ENCODE assay signal across 1 cellular context in the genomic region with DNA sequence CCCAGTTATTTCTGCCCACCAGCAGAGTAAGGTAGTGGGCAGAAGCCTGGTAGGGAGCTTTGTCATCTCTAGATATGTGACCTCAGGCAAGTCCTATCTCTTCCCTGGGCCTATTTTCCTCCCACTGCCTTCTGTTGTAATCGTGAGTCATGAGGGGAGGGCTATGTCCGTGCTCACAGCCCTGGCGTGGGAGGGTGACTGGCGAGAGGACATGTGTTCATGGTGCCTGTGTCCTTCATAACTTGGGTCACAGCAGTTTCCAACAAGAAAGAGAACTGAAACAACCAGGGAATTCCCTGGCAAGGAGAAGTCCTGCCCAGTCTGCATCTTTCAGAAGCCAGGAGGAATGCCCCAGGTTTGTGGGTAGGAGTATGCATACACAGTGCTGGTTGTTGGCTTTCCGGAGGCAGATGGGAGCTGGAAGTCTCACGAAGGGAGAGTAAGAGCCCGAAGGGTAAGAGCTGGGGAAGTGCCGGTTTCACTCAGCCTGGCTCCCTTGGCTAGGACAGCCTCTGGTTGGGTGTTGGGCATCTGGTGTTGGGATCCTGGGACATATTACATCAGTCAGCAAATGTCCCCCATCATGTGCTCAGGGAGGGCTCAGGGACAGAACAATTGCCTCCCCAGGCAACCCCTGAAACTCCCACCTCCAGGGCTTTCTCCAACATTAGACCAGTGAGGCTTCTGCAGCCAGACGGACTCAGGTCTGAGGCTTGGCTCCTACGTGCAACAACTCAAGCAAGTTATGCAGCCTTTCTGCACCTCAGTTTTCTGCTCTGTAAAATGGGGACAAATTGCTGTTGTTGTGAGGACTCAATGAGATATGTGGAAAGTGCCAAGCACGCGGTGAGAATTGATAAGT.
TF ChIP-seq lines count a peak whose summit lies in the region.

No MANE protein-coding gene starts in this region.

TF ChIP-seq in K562, 482 proteins besides CTCF, POLR2A, EP300 and RAD21 (continued from another document):
- TF ChIP-seq, protein P1, sequence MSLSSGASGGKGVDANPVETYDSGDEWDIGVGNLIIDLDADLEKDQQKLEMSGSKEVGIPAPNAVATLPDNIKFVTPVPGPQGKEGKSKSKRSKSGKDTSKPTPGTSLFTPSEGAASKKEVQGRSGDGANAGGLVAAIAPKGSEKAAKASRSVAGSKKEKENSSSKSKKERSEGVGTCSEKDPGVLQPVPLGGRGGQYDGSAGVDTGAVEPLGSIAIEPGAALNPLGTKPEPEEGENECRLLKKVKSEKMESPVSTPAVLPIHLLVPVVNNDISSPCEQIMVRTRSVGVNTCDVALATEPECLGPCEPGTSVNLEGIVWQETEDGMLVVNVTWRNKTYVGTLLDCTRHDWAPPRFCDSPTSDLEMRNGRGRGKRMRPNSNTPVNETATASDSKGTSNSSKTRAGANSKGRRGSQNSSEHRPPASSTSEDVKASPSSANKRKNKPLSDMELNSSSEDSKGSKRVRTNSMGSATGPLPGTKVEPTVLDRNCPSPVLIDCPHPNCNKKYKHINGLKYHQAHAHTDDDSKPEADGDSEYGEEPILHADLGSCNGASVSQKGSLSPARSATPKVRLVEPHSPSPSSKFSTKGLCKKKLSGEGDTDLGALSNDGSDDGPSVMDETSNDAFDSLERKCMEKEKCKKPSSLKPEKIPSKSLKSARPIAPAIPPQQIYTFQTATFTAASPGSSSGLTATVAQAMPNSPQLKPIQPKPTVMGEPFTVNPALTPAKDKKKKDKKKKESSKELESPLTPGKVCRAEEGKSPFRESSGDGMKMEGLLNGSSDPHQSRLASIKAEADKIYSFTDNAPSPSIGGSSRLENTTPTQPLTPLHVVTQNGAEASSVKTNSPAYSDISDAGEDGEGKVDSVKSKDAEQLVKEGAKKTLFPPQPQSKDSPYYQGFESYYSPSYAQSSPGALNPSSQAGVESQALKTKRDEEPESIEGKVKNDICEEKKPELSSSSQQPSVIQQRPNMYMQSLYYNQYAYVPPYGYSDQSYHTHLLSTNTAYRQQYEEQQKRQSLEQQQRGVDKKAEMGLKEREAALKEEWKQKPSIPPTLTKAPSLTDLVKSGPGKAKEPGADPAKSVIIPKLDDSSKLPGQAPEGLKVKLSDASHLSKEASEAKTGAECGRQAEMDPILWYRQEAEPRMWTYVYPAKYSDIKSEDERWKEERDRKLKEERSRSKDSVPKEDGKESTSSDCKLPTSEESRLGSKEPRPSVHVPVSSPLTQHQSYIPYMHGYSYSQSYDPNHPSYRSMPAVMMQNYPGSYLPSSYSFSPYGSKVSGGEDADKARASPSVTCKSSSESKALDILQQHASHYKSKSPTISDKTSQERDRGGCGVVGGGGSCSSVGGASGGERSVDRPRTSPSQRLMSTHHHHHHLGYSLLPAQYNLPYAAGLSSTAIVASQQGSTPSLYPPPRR (CRISPR knock-in tag; IDR thresholded peaks at IDR 0.05; ENCODE audit: borderline replicate concordance) = peak; percentile 47; the same call in 1 of the 2 replicates
- no peak for TF ChIP-seq SLC30A9 (CRISPR knock-in tag; IDR thresholded peaks at IDR 0.05)
- peak; percentile 36; the same call in 1 of the 2 replicates for TF ChIP-seq MTA1 (IDR thresholded peaks at IDR 0.05; ENCODE audit: borderline replicate concordance)
- no peak for TF ChIP-seq PRMT5 (CRISPR knock-in tag; IDR thresholded peaks at IDR 0.05)
- TF ChIP-seq PML (IDR thresholded peaks at IDR 0.05; ENCODE audit: low read length) = peak; percentile 42; the same call in 1 of the 2 replicates
- TF ChIP-seq FOS (IDR thresholded peaks at IDR 0.05; ENCODE audit: extremely low read depth, insufficient read length) = peak; percentile 54
- TF ChIP-seq, protein P2, sequence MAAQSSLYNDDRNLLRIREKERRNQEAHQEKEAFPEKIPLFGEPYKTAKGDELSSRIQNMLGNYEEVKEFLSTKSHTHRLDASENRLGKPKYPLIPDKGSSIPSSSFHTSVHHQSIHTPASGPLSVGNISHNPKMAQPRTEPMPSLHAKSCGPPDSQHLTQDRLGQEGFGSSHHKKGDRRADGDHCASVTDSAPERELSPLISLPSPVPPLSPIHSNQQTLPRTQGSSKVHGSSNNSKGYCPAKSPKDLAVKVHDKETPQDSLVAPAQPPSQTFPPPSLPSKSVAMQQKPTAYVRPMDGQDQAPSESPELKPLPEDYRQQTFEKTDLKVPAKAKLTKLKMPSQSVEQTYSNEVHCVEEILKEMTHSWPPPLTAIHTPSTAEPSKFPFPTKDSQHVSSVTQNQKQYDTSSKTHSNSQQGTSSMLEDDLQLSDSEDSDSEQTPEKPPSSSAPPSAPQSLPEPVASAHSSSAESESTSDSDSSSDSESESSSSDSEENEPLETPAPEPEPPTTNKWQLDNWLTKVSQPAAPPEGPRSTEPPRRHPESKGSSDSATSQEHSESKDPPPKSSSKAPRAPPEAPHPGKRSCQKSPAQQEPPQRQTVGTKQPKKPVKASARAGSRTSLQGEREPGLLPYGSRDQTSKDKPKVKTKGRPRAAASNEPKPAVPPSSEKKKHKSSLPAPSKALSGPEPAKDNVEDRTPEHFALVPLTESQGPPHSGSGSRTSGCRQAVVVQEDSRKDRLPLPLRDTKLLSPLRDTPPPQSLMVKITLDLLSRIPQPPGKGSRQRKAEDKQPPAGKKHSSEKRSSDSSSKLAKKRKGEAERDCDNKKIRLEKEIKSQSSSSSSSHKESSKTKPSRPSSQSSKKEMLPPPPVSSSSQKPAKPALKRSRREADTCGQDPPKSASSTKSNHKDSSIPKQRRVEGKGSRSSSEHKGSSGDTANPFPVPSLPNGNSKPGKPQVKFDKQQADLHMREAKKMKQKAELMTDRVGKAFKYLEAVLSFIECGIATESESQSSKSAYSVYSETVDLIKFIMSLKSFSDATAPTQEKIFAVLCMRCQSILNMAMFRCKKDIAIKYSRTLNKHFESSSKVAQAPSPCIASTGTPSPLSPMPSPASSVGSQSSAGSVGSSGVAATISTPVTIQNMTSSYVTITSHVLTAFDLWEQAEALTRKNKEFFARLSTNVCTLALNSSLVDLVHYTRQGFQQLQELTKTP (IDR thresholded peaks at IDR 0.05; ENCODE audit: low read depth in 1 of 2, partially characterized antibody in 2 of 2) = no peak
- no peak; the same call in 1 of the 2 replicates for TF ChIP-seq SPI1 (IDR thresholded peaks at IDR 0.05; ENCODE audit: borderline replicate concordance, low read depth, low read length)
- peak; percentile 21; the same call in 1 of the 2 replicates for TF ChIP-seq MAFF (IDR thresholded peaks at IDR 0.05; ENCODE audit: low read length)
- TF ChIP-seq, protein P3, sequence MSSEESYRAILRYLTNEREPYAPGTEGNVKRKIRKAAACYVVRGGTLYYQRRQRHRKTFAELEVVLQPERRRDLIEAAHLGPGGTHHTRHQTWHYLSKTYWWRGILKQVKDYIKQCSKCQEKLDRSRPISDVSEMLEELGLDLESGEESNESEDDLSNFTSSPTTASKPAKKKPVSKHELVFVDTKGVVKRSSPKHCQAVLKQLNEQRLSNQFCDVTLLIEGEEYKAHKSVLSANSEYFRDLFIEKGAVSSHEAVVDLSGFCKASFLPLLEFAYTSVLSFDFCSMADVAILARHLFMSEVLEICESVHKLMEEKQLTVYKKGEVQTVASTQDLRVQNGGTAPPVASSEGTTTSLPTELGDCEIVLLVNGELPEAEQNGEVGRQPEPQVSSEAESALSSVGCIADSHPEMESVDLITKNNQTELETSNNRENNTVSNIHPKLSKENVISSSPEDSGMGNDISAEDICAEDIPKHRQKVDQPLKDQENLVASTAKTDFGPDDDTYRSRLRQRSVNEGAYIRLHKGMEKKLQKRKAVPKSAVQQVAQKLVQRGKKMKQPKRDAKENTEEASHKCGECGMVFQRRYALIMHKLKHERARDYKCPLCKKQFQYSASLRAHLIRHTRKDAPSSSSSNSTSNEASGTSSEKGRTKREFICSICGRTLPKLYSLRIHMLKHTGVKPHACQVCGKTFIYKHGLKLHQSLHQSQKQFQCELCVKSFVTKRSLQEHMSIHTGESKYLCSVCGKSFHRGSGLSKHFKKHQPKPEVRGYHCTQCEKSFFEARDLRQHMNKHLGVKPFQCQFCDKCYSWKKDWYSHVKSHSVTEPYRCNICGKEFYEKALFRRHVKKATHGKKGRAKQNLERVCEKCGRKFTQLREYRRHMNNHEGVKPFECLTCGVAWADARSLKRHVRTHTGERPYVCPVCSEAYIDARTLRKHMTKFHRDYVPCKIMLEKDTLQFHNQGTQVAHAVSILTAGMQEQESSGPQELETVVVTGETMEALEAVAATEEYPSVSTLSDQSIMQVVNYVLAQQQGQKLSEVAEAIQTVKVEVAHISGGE (CRISPR knock-in tag; IDR thresholded peaks at IDR 0.05) = peak in 1 of 3 experiments; percentile 57; a peak in 1 of 6 replicates
- peak; percentile 83; the same call in 1 of the 2 replicates for TF ChIP-seq ZNF224 (CRISPR knock-in tag; IDR thresholded peaks at IDR 0.05)
- TF ChIP-seq NFYB (IDR thresholded peaks at IDR 0.05; ENCODE audit: extremely low read depth, insufficient read length) = no peak
- TF ChIP-seq CBFA2T2 (conservative IDR thresholded peaks at IDR 0.05) = peak; percentile 46
